In the genomic region with DNA sequence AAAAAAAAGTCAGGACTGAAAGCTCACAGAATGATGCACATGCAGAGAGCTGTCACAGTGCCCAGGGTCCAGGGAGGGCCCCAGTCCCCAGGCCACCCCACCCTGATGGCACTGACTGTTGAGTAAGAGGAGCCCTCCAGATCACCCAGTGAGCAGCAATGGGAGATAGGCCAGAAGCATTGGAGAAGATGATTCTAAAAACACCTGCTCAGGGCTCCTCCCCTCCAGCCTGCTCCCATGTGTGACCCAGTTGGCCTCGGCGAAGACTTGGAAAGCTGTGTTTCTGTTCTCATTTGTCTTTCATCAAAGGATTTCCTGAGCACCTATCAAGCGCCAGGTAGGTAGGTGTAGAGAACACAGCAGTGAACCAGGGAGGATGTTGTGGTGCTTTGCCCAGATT, we compare ENCODE assay signal across 1 cellular context.
TF ChIP-seq lines count a peak whose summit lies in the region.

No MANE protein-coding gene starts in this region.

TF ChIP-seq in H1, 55 proteins besides CTCF, POLR2A, EP300 and RAD21:
- TF ChIP-seq BACH1 (IDR thresholded peaks at IDR 0.05; ENCODE audit: low read length), result no peak
- TF ChIP-seq KDM5A (IDR thresholded peaks at IDR 0.05; ENCODE audit: low read length), result no peak
- TF ChIP-seq RNF2 (IDR thresholded peaks at IDR 0.05; ENCODE audit: borderline replicate concordance, low read depth, low read length, missing control alignments, poor library complexity, severe bottlenecking), result no peak
- no peak for TF ChIP-seq ZNF274 (IDR thresholded peaks at IDR 0.05; ENCODE audit: borderline replicate concordance, extremely low read depth, low read length)
- TF ChIP-seq, protein P1, sequence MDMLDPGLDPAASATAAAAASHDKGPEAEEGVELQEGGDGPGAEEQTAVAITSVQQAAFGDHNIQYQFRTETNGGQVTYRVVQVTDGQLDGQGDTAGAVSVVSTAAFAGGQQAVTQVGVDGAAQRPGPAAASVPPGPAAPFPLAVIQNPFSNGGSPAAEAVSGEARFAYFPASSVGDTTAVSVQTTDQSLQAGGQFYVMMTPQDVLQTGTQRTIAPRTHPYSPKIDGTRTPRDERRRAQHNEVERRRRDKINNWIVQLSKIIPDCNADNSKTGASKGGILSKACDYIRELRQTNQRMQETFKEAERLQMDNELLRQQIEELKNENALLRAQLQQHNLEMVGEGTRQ (IDR thresholded peaks at IDR 0.05; ENCODE audit: low read length), result no peak
- no peak for TF ChIP-seq CEBPB (IDR thresholded peaks at IDR 0.05; ENCODE audit: low read depth, low read length)
- no peak for TF ChIP-seq CHD1 (IDR thresholded peaks at IDR 0.05; ENCODE audit: low read depth, low read length)
- TF ChIP-seq EZH2 (IDR thresholded peaks at IDR 0.05; ENCODE audit: low read depth, low read length, severe bottlenecking), result no peak
- TF ChIP-seq, protein P2, sequence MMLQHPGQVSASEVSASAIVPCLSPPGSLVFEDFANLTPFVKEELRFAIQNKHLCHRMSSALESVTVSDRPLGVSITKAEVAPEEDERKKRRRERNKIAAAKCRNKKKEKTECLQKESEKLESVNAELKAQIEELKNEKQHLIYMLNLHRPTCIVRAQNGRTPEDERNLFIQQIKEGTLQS (IDR thresholded peaks at IDR 0.05; ENCODE audit: insufficient read depth, low read depth, low read length), result no peak
- TF ChIP-seq TBP (IDR thresholded peaks at IDR 0.05; ENCODE audit: low read depth, low read length), result no peak
- no peak for TF ChIP-seq SP1 (IDR thresholded peaks at IDR 0.05; ENCODE audit: low read depth, low read length)
- no peak for TF ChIP-seq PHF8 (conservative IDR thresholded peaks at IDR 0.05; ENCODE audit: low read depth, low read length)
- no peak for TF ChIP-seq BCL11A (IDR thresholded peaks at IDR 0.05; ENCODE audit: low read depth in 2 of 2, low read length in 2 of 2)
- TF ChIP-seq SIX5 (IDR thresholded peaks at IDR 0.05; ENCODE audit: low read depth, low read length), result no peak
- TF ChIP-seq CREB1 (IDR thresholded peaks at IDR 0.05), result no peak
- TF ChIP-seq FOSL1 (IDR thresholded peaks at IDR 0.05; ENCODE audit: insufficient read depth, low read depth, low read length), result no peak
- TF ChIP-seq KDM1A (IDR thresholded peaks at IDR 0.05; ENCODE audit: borderline replicate concordance, low read length), result no peak
- TF ChIP-seq SAP30 (IDR thresholded peaks at IDR 0.05; ENCODE audit: insufficient read depth, insufficient replicate concordance, low read length), result no peak
